Comparison of ENCODE assay signal across 30 cellular contexts in genomic region chr11:29135504-29135903, GRCh38.
DNase-seq lines count a peak whose midpoint lies in the region; ATAC-seq and TF ChIP-seq lines count a peak whose summit lies in the region.
"Had no signal": no experiment of that assay in that cellular context is flagged by ENCODE, and none has a peak within 500 bp of the region (broad histone marks: within the 10 kb centered on the region; RNA-seq: fewer than 3 reads in every experiment).

No MANE protein-coding gene starts in this region.

- no peak overlapping the region for H3K27ac ChIP-seq in brain microvascular endothelial cell
- no peak overlapping the region for H3K27ac ChIP-seq in tibial nerve
- H3K27ac ChIP-seq: body of pancreas, right lobe of liver, RWPE1, SK-N-MC, thyroid gland had no signal

- H3K27me3 ChIP-seq in brain microvascular endothelial cell (replicated peaks) (no peaks in the 10 kb centered on the region), tibial nerve (no peaks in the 10 kb centered on the region)
- H3K27me3 ChIP-seq: body of pancreas, right lobe of liver, thyroid gland had no signal

- DNase-seq in AG09309 (ENCODE audit: low read depth) (peak; percentile 32), HFFc6 (peak; percentile 77), brain microvascular endothelial cell (peak; percentile 23), kidney glomerular epithelial cell (lab: John Stamatoyannopoulos, UW) (peak; percentile 58), globus pallidus (ENCODE audit: low spot score) (no peak), tibial nerve (ENCODE audit: low spot score in 2 of 2) (no peak)
- no peak for DNase-seq in activated CD8-positive, alpha-beta memory T cell treated with anti-CD3 and anti-CD28 coated beads, Interleukin-2, amount 50 U/mL, for 48 hours
- DNase-seq: activated CD4-positive, alpha-beta T cell treated with anti-CD3 and anti-CD28 coated beads, Interleukin-2, amount 10 ng/mL, durations not matched to agents 24 days and 14 days; activated CD8-positive, alpha-beta memory T cell treated with anti-CD3 and anti-CD28 coated beads, Interleukin-2, amount 10 ng/mL, durations not matched to agents 7 days and 5 days; AML-193; body of pancreas; CD4-positive, alpha-beta memory T cell; effector CD8-positive, alpha-beta T cell; erythroblast; GDM1; NCI-H1105; NCI-H2029; NCI-H226; NCI-H748 treated with DMSO at 0.1 percent for 48 hours; nephron progenitor cell; right lobe of liver; thyroid gland had no signal

- no peak overlapping the region; the same call in 1 of the 2 replicates for H3K4me3 Mint-ChIP-seq in HFFc6
- H3K4me3 Mint-ChIP-seq: activated CD4-positive, alpha-beta T cell treated with anti-CD3 and anti-CD28 coated beads, Interleukin-2, amount 10 ng/mL, durations not matched to agents 24 days and 14 days; activated CD8-positive, alpha-beta memory T cell treated with anti-CD3 and anti-CD28 coated beads, Interleukin-2, amount 10 ng/mL, durations not matched to agents 7 days and 5 days; activated naive CD4-positive, alpha-beta T cell treated with anti-CD3 and anti-CD28 coated beads, Interleukin-2, amount 50 U/mL, for 24 hours; activated T-helper 1 cell treated with anti-CD3 and anti-CD28 coated beads, Interleukin-12 subunit alpha, Interleukin-12 subunit beta, Interleukin-2, Interleukin-4 antibody, amounts not matched to agents 30 ng/mL and 10 ng/mL and 1 ng/mL, durations not matched to agents 14 hours and 24 hours and 36 hours; CD4-positive, alpha-beta memory T cell; nephron progenitor cell; stimulated activated naive CD8-positive, alpha-beta T cell treated with anti-CD3 and anti-CD28 coated beads, Interleukin-15, Interleukin-2, amounts not matched to agents 100 ng/mL and 50 ng/mL, for 24 hours had no signal

- no peaks in the 10 kb centered on the region for H3K4me1 ChIP-seq in tibial nerve
- H3K4me1 ChIP-seq: body of pancreas, right lobe of liver had no signal

- no peaks in the 10 kb centered on the region for H3K9me3 Mint-ChIP-seq in HFFc6
- H3K9me3 Mint-ChIP-seq: activated naive CD4-positive, alpha-beta T cell treated with anti-CD3 and anti-CD28 coated beads, Interleukin-2, amount 50 U/mL, for 24 hours; activated T-helper 1 cell treated with anti-CD3 and anti-CD28 coated beads, Interleukin-12 subunit alpha, Interleukin-12 subunit beta, Interleukin-2, Interleukin-4 antibody, amounts not matched to agents 30 ng/mL and 10 ng/mL and 1 ng/mL, durations not matched to agents 14 hours and 24 hours and 36 hours; nephron progenitor cell had no signal

- 8 to 22% methylated on average over 1 of the region's 1 CpG for WGBS in tibial nerve, 2 donors

- in situ Hi-C loops in brain microvascular endothelial cell (cut with HindIII; ENCODE audit: low pct_ligation_motif_present, low sequenced_read_pairs): no loop called here

- no peaks in the 10 kb centered on the region for H3K36me3 ChIP-seq in brain microvascular endothelial cell (replicated peaks)
- H3K36me3 ChIP-seq in tibial nerve: no peaks in the 10 kb centered on the region
- H3K36me3 ChIP-seq: right lobe of liver, thyroid gland had no signal

- peaks cover 10% of the 10 kb centered on the region; the same call in 1 of the 2 replicates for H3K36me3 Mint-ChIP-seq in HFFc6 (ENCODE audit: low read depth)
- H3K36me3 Mint-ChIP-seq: activated CD8-positive, alpha-beta memory T cell treated with anti-CD3 and anti-CD28 coated beads, Interleukin-2, amount 10 ng/mL, durations not matched to agents 7 days and 5 days; activated naive CD4-positive, alpha-beta T cell treated with anti-CD3 and anti-CD28 coated beads, Interleukin-2, amount 50 U/mL, for 24 hours; CD4-positive, alpha-beta memory T cell had no signal

- H3K27ac Mint-ChIP-seq in HFFc6: peak overlapping the region; percentile 39
- H3K27ac Mint-ChIP-seq: activated CD4-positive, alpha-beta T cell treated with anti-CD3 and anti-CD28 coated beads, Interleukin-2, amount 10 ng/mL, durations not matched to agents 24 days and 14 days; activated CD8-positive, alpha-beta memory T cell treated with anti-CD3 and anti-CD28 coated beads, Interleukin-2, amount 10 ng/mL, durations not matched to agents 7 days and 5 days; activated naive CD4-positive, alpha-beta T cell treated with anti-CD3 and anti-CD28 coated beads, Interleukin-2, amount 50 U/mL, for 24 hours; activated T-helper 1 cell treated with anti-CD3 and anti-CD28 coated beads, Interleukin-12 subunit alpha, Interleukin-12 subunit beta, Interleukin-2, Interleukin-4 antibody, amounts not matched to agents 30 ng/mL and 10 ng/mL and 1 ng/mL, durations not matched to agents 14 hours and 24 hours and 36 hours; CD4-positive, alpha-beta memory T cell; nephron progenitor cell; stimulated activated naive CD8-positive, alpha-beta T cell treated with anti-CD3 and anti-CD28 coated beads, Interleukin-15, Interleukin-2, amounts not matched to agents 100 ng/mL and 50 ng/mL, for 24 hours had no signal

- no peaks in the 10 kb centered on the region; the same call in 1 of the 2 replicates for H3K27me3 Mint-ChIP-seq in HFFc6 (ENCODE audit: insufficient read depth)
- H3K27me3 Mint-ChIP-seq: activated CD4-positive, alpha-beta T cell treated with anti-CD3 and anti-CD28 coated beads, Interleukin-2, amount 10 ng/mL, durations not matched to agents 24 days and 14 days; activated CD8-positive, alpha-beta memory T cell treated with anti-CD3 and anti-CD28 coated beads, Interleukin-2, amount 10 ng/mL, durations not matched to agents 7 days and 5 days; activated naive CD4-positive, alpha-beta T cell treated with anti-CD3 and anti-CD28 coated beads, Interleukin-2, amount 50 U/mL, for 24 hours; CD4-positive, alpha-beta memory T cell; stimulated activated naive CD8-positive, alpha-beta T cell treated with anti-CD3 and anti-CD28 coated beads, Interleukin-15, Interleukin-2, amounts not matched to agents 100 ng/mL and 50 ng/mL, for 24 hours had no signal

- peaks cover 49% of the 10 kb centered on the region for H3K4me1 Mint-ChIP-seq in HFFc6 (ENCODE audit: low read depth)
- H3K4me1 Mint-ChIP-seq: activated CD4-positive, alpha-beta T cell treated with anti-CD3 and anti-CD28 coated beads, Interleukin-2, amount 10 ng/mL, durations not matched to agents 24 days and 14 days; activated CD8-positive, alpha-beta memory T cell treated with anti-CD3 and anti-CD28 coated beads, Interleukin-2, amount 10 ng/mL, durations not matched to agents 7 days and 5 days; activated naive CD4-positive, alpha-beta T cell treated with anti-CD3 and anti-CD28 coated beads, Interleukin-2, amount 50 U/mL, for 24 hours; CD4-positive, alpha-beta memory T cell; nephron progenitor cell had no signal

- no peak for TF ChIP-seq POLR2A in tibial nerve (IDR thresholded peaks at IDR 0.05)

- no peak overlapping the region for H3K4me3 ChIP-seq in AG09309 (ENCODE audit: control insufficient read depth, low read depth, low read length)
- no peak overlapping the region for H3K4me3 ChIP-seq in brain microvascular endothelial cell (ENCODE audit: low read depth, low read length)
- no peak overlapping the region for H3K4me3 ChIP-seq in tibial nerve
- H3K4me3 ChIP-seq: body of pancreas, lung, right lobe of liver, SK-N-MC, thyroid gland had no signal

- TF ChIP-seq EP300 in tibial nerve (IDR thresholded peaks at IDR 0.05): no peak

- ATAC-seq in HG03469 (IDR thresholded peaks at IDR 0.05; ENCODE audit: unreplicated experiment): no peak
- ATAC-seq: activated CD8-positive, alpha-beta memory T cell treated with anti-CD3 and anti-CD28 coated beads, Interleukin-2, amount 10 ng/mL, durations not matched to agents 7 days and 5 days; body of pancreas; HepG2; right lobe of liver had no signal

- H3K9me3 ChIP-seq in tibial nerve: no peaks in the 10 kb centered on the region
- H3K9me3 ChIP-seq: body of pancreas, right lobe of liver, thyroid gland had no signal

- TF ChIP-seq CTCF in AG09309 (IDR thresholded peaks at IDR 0.05; ENCODE audit: control insufficient read depth, insufficient read depth, low read depth, low read length, missing control alignments) (no peak), HFFc6 (IDR thresholded peaks at IDR 0.05) (no peak), brain microvascular endothelial cell (IDR thresholded peaks at IDR 0.05; ENCODE audit: low read depth, low read length, missing control alignments) (no peak), tibial nerve (IDR thresholded peaks at IDR 0.05) (no peak)

Comparison
In these comparisons a context has a peak if more than half of its experiments do, and no peak if none do; other contexts are left out.
1. DNase-seq: peak in AG09309 (single experiment), HFFc6 (single experiment), brain microvascular endothelial cell (single experiment) and kidney glomerular epithelial cell (single experiment); none in activated CD8-positive, alpha-beta memory T cell treated with anti-CD3 and anti-CD28 coated beads, Interleukin-2, amount 50 U/mL, for 48 hours (single experiment), globus pallidus (single experiment) and tibial nerve (0 of 2).